Comparison of ENCODE assay signal across 12 cellular contexts in the genomic region with DNA sequence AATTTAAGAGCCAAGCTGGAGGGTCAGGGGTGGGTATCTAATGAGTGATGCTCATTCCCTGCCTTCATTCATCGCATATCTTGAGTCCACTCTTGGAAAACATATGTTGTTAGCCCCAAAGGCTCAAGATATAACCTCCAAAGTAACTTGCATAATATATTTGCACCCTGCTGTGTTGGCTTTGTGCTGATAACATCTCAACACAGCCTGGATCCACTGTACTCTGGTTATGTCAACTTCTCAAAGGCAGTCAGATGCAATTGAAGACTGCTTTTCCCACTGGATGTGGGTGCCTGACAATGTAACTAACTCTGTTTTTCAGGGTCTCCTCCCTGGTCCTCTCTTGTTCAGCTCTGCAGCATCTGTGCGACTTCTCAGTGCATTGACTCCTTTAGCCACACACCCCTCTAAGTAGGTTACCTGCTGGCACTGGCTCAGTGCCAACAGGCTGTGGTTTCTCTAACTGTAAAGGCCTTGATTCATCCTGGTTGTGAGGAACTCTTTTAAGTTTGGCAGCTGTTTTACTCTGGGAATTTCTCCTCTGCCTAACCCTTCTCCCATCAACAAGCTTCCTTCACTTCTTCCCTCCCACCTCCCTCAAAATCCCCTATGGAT. TPM values are rescaled to one million over a fixed set of nuclear protein-coding genes. Genes with fewer than 3 reads are reported as not detected.
A peak's percentile ranks its signal among the peaks of the same experiment; 100 is the strongest.
DNase-seq lines count a peak whose midpoint lies in the region; ATAC-seq, FAIRE-seq and TF ChIP-seq lines count a peak whose summit lies in the region.
"Had no signal": no experiment of that assay in that cellular context is flagged by ENCODE, and none has a peak within 500 bp of the region (broad histone marks: within the 10 kb centered on the region; RNA-seq: fewer than 3 reads in every experiment).

No MANE protein-coding gene starts in this region.

- intact Hi-C loops in Right ventricle myocardium superior (cut with DNase I) = no loop called here

- TF ChIP-seq RAD21 in Ishikawa (IDR thresholded peaks at IDR 0.05; ENCODE audit: low read depth) = no peak

- no peak for TF ChIP-seq CTCF in kidney epithelial cell (IDR thresholded peaks at IDR 0.05; ENCODE audit: insufficient read depth, low read length, poor library complexity, severe bottlenecking)

- no peaks in the 10 kb centered on the region for H3K36me3 ChIP-seq in kidney epithelial cell (ENCODE audit: control insufficient read depth, insufficient read depth, low read length)

- in situ Hi-C loops in Caki2 (cut with HindIII; ENCODE audit: low pct_unique_long_range_greater_than_20kb, low sequenced_read_pairs) = no loop called here

- H3K27me3 ChIP-seq in kidney epithelial cell (ENCODE audit: control insufficient read depth, insufficient read depth, low read length) = no peaks in the 10 kb centered on the region

- TF ChIP-seq EP300 in Ishikawa (IDR thresholded peaks at IDR 0.05; ENCODE audit: borderline replicate concordance) = no peak

- FAIRE-seq in GM12891 (lab: Jason Lieb, UNC) = no peak
- FAIRE-seq: GM19239, TTC549 had no signal

- TF ChIP-seq POLR2A in GM12891 (IDR thresholded peaks at IDR 0.05; ENCODE audit: low read depth, low read length) = no peak

- ATAC-seq in Right ventricle myocardium superior (ENCODE audit: poor library complexity) (no peak), HG03571 (IDR thresholded peaks at IDR 0.05; ENCODE audit: unreplicated experiment) (no peak)

- peak; percentile 1 for DNase-seq in Caki2 (ENCODE audit: low read depth)
- DNase-seq in activated CD4-positive, alpha-beta T cell treated with anti-CD3 and anti-CD28 coated beads, Interleukin-2, amount 50 U/mL, for 4 hours = peak; percentile 16 to 36
- peak; percentile 12 for DNase-seq in kidney epithelial cell (ENCODE audit: low read depth)
- DNase-seq in Right ventricle myocardium superior = no peak
- DNase-seq in GM12891 (ENCODE audit: insufficient read length, low spot score) = no peak
- no peak for DNase-seq in NOMO-1 treated with DMSO at 0.1 percent for 48 hours (lab: John Stamatoyannopoulos, UW; ENCODE audit: unreplicated experiment)
- DNase-seq: cortex of kidney, NCI-H2029 treated with DMSO at 0.1 percent for 48 hours had no signal

- no peak overlapping the region for H3K4me3 ChIP-seq in kidney epithelial cell (ENCODE audit: low read depth, low read length)

TF ChIP-seq in Ishikawa, 13 proteins besides CTCF, POLR2A, EP300 and RAD21:
- TF ChIP-seq NFIC (IDR thresholded peaks at IDR 0.05) (peak; percentile 87), TEAD4 (IDR thresholded peaks at IDR 0.05) (no peak)

TF ChIP-seq in GM12891, 5 proteins besides CTCF, POLR2A, EP300 and RAD21:
- TF ChIP-seq TAF1 (IDR thresholded peaks at IDR 0.05; ENCODE audit: low read depth, low read length) (no peak), POU2F2 (IDR thresholded peaks at IDR 0.05; ENCODE audit: low read depth, low read length) (no peak), SPI1 (IDR thresholded peaks at IDR 0.05; ENCODE audit: low read depth, low read length) (no peak), POLR2AphosphoS5 (IDR thresholded peaks at IDR 0.05; ENCODE audit: low read depth, low read length) (no peak), PAX5 (IDR thresholded peaks at IDR 0.05; ENCODE audit: insufficient read depth, low read length, severe bottlenecking) (no peak)

RNA-seq across cellular contexts. Expression of a gene that starts 28.1 kb away (rescaled TPM):
- 0.14 and 0.70 TPM in 2 replicates for total RNA-seq in Caki2 (2014; rRNA removed; shearing (Covaris generic); ENCODE audit: low replicate concordance)
- total RNA-seq in kidney epithelial cell (3.6 and 5.0 TPM in 2 replicates), Right ventricle myocardium superior (5.7 TPM)
- polyA plus RNA-seq in GM12891 (2012; ENCODE audit: low read depth, missing spikeins) = not detected

Comparison
In these comparisons a context has a peak if more than half of its experiments do, and no peak if none do; other contexts are left out.
1. DNase-seq: peak in Caki2 (single experiment), activated CD4-positive, alpha-beta T cell treated with anti-CD3 and anti-CD28 coated beads, Interleukin-2, amount 50 U/mL, for 4 hours (2 of 2) and kidney epithelial cell (single experiment); none in Right ventricle myocardium superior (single experiment), GM12891 (single experiment) and NOMO-1 treated with DMSO at 0.1 percent for 48 hours (single experiment).